8 cellular contexts compared by ENCODE assay signal in the genomic region with DNA sequence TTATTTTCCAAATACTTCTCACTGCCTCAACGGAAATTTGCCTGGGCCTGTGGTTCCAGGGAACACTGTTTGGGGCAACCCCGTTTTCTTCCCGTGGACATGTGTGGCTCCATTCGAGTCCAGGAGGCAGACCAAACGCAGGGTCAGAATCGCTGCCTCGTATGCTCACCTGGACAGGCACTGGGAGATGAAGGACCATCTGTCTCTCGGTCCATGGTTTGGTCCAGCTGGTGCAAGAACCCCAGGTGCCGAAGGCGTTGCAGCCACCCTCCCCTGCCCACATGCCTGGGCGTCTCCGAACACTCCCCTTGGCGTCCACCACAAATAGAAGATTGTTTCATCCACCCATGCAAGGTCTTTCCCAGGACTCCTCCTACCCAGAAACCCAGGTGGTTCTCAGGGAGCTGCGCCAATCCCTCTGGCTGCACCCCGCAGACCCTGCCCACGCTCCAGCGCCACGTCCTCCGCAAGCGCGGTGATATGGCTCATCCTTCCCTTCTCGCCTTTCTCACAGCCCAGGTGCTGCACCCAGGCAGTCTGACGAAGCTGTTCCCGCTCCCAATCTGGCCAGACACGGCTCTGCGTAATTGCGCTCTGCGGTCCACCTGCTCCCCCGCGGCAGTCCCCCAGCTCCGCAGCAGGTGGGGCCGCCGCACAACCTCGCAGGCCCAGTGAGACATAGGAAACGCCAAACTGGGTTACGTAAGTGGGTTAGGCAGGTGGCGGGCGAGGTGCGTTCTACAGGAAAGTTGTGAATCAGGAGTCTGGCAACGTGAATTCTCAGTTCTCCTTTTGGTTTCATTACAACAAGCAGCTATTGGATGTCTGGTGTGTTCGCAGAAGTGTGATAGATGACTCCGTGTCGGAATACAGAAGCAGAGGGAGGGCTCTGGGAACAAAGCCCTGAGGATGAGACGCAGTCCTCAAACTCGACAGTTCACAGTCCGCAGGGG.
DNase-seq lines count a peak whose midpoint lies in the region; ATAC-seq and TF ChIP-seq lines count a peak whose summit lies in the region.

No MANE protein-coding gene starts in this region.

- peaks cover 8% of the 10 kb centered on the region for H3K4me1 Mint-ChIP-seq in endothelial cell (ENCODE audit: unreplicated experiment)

- TF ChIP-seq CTCF in GM20000 (IDR thresholded peaks at IDR 0.05; ENCODE audit: extremely low read depth, missing control alignments) (peak; percentile 22), RWPE2 (IDR thresholded peaks at IDR 0.05; ENCODE audit: poor library complexity, severe bottlenecking) (peak; percentile 78), endothelial cell (IDR thresholded peaks at IDR 0.05; ENCODE audit: unreplicated experiment) (no peak), suprapubic skin (IDR thresholded peaks at IDR 0.05) (peak; percentile 35 to 56)

- H3K27ac ChIP-seq in HUES48 (ENCODE audit: low read depth, low read length) (no peak overlapping the region), RWPE2 (ENCODE audit: poor library complexity, severe bottlenecking) (peak overlapping the region; percentile 68), suprapubic skin (peak overlapping the region; percentile 57), SJCRH30 (no peak overlapping the region)

- no peaks in the 10 kb centered on the region for H3K36me3 Mint-ChIP-seq in endothelial cell (ENCODE audit: low read depth, unreplicated experiment)

- H3K27me3 Mint-ChIP-seq in endothelial cell (ENCODE audit: unreplicated experiment), result peaks cover 7% of the 10 kb centered on the region

- H3K9ac ChIP-seq in HUES48 (ENCODE audit: low read depth, low read length), result 0 out of 2 replicates have a peak overlapping the region, but pooled peaks have one; percentile 11

- peak overlapping the region; percentile 67 for H3K4me3 Mint-ChIP-seq in endothelial cell (ENCODE audit: unreplicated experiment)

- peaks cover 42% of the 10 kb centered on the region for H3K27me3 ChIP-seq in HUES48 (ENCODE audit: control insufficient read depth, insufficient read depth, low read length)
- no peaks in the 10 kb centered on the region for H3K27me3 ChIP-seq in RWPE2 (ENCODE audit: insufficient read depth, poor library complexity, severe bottlenecking)
- peaks cover 3% of the 10 kb centered on the region for H3K27me3 ChIP-seq in suprapubic skin
- no peaks in the 10 kb centered on the region for H3K27me3 ChIP-seq in SJCRH30

- 31% methylated on average over 29 of the region's 46 CpGs for WGBS in suprapubic skin

- peak; percentile 55 for DNase-seq in DMS153 (lab: John Stamatoyannopoulos, UW)
- peak; percentile 60 for DNase-seq in GM20000 (ENCODE audit: low spot score)
- DNase-seq in RWPE2 (ENCODE audit: low spot score), result peak; percentile 87
- peak; percentile 44 for DNase-seq in endothelial cell (ENCODE audit: low spot score)
- peak; percentile 44 for DNase-seq in middle frontal gyrus (ENCODE audit: extremely low spot score, low spot score)
- peak in 1 of 2 donors; percentile 69 for DNase-seq in suprapubic skin (ENCODE audit: low spot score in 2 of 2)
- DNase-seq in SJCRH30, result no peak

- H3K36me3 ChIP-seq in HUES48 (ENCODE audit: control insufficient read depth, insufficient read depth, low read length) (no peaks in the 10 kb centered on the region), RWPE2 (ENCODE audit: low read depth) (no peaks in the 10 kb centered on the region), suprapubic skin (no peaks in the 10 kb centered on the region), SJCRH30 (no peaks in the 10 kb centered on the region)

- H3K9me3 Mint-ChIP-seq in endothelial cell (ENCODE audit: unreplicated experiment), result no peaks in the 10 kb centered on the region

- peak; percentile 82 for ATAC-seq in RWPE2 (ENCODE audit: low read depth)

- no peak for TF ChIP-seq POLR2A in suprapubic skin (IDR thresholded peaks at IDR 0.05)

- H3K4me1 ChIP-seq in HUES48 (ENCODE audit: control insufficient read depth, insufficient read depth, low read length), result peaks cover 4% of the 10 kb centered on the region; the same call in 1 of the 2 replicates
- peaks cover 15% of the 10 kb centered on the region for H3K4me1 ChIP-seq in RWPE2 (ENCODE audit: insufficient read depth, poor library complexity, severe bottlenecking)
- peaks cover 23% of the 10 kb centered on the region for H3K4me1 ChIP-seq in suprapubic skin
- no peaks in the 10 kb centered on the region for H3K4me1 ChIP-seq in SJCRH30

- H3K9me3 ChIP-seq in HUES48 (ENCODE audit: control insufficient read depth, insufficient read depth, low read length) (no peaks in the 10 kb centered on the region), RWPE2 (ENCODE audit: severe bottlenecking) (no peaks in the 10 kb centered on the region), suprapubic skin (no peaks in the 10 kb centered on the region), SJCRH30 (replicated peaks) (no peaks in the 10 kb centered on the region)

- no peak overlapping the region for H3K27ac Mint-ChIP-seq in endothelial cell (ENCODE audit: unreplicated experiment)

- H3K4me3 ChIP-seq in HUES48 (ENCODE audit: low read depth, low read length) (peak overlapping the region; percentile 59), RWPE2 (ENCODE audit: severe bottlenecking) (peak overlapping the region; percentile 9), suprapubic skin (peak overlapping the region; percentile 35), SJCRH30 (no peak overlapping the region)

- TF ChIP-seq EP300 in suprapubic skin (IDR thresholded peaks at IDR 0.05), result no peak

Comparison
In these comparisons a context has a peak if more than half of its experiments do, and no peak if none do; other contexts are left out.
1. DNase-seq: peak in DMS153 (single experiment), GM20000 (single experiment), RWPE2 (single experiment), endothelial cell (single experiment) and middle frontal gyrus (single experiment); none in SJCRH30 (0 of 2).
2. H3K27ac ChIP-seq: peak in RWPE2 (single experiment) and suprapubic skin (single experiment); none in HUES48 (single experiment) and SJCRH30 (single experiment).